11 cellular contexts compared by ENCODE assay signal in the genomic region with DNA sequence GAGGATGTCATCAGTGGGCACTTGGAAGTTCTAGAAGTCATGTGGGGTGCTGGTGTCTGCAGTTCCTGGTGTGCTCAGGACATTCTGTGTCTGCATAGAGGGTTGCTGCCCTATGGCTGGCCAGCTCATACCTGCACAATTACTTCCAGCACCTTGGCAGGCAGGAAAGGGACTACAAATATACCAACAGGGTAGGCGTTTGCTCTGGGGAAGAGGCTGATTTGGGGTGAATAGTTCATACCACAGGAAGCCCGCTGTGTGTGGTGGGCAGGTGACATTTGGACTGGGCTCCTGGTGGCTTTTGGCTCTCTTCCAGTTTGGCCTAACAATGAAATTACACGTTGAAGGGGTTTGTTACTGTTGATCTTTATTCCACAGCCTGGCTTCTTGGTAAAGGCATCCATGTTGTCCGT.
DNase-seq lines count a peak whose midpoint lies in the region; TF ChIP-seq lines count a peak whose summit lies in the region.
"Had no signal": no experiment of that assay in that cellular context is flagged by ENCODE, and none has a peak within 500 bp of the region (broad histone marks: within the 10 kb centered on the region; RNA-seq: fewer than 3 reads in every experiment).

No MANE protein-coding gene starts in this region.

- peak overlapping the region; percentile 85 for H2AFZ ChIP-seq in OCI-LY7 (ENCODE audit: low read length)

- no TSS peak for BruUV-seq in OCI-LY7 (replicated peaks; lab: Mats Ljungman, UMichigan)

- H3K9me3 Mint-ChIP-seq in stimulated activated naive CD8-positive, alpha-beta T cell treated with anti-CD3 and anti-CD28 coated beads, Interleukin-15, Interleukin-2, amounts not matched to agents 100 ng/mL and 50 ng/mL, for 24 hours = no peaks in the 10 kb centered on the region

- CTCF ChIA-PET in OCI-LY7 (lab: Charles Lee; ENCODE audit: unreplicated experiment) = interaction anchor here (0.6 kb wide), 1 partner anchor 208 kb away, joined by 3 read pairs; no protein-coding TSS in a partner anchor

- H4K20me1 ChIP-seq in OCI-LY7 (ENCODE audit: insufficient read depth, low read length) = no peaks in the 10 kb centered on the region

- intact Hi-C loops in OCI-LY7 (cut with micrococcal nuclease; ENCODE audit: unreplicated experiment) = loop anchor here (5.0 kb wide), 1 partner anchor 196 kb away; no protein-coding TSS in a partner anchor

- H3K79me2 ChIP-seq in OCI-LY7 (ENCODE audit: insufficient read depth, low read depth, low read length) = no peaks in the 10 kb centered on the region

- no peaks in the 10 kb centered on the region for H3K27me3 Mint-ChIP-seq in stimulated activated naive CD8-positive, alpha-beta T cell treated with anti-CD3 and anti-CD28 coated beads, Interleukin-15, Interleukin-2, amounts not matched to agents 100 ng/mL and 50 ng/mL, for 24 hours

- DNase-seq in activated T-cell treated with anti-CD3 and anti-CD28 coated beads for 24 hours (ENCODE audit: low read depth) (peak; percentile 12), activated T-cell treated with anti-CD3 and anti-CD28 coated beads for 4 hours (no peak), OCI-LY7 (ENCODE audit: low spot score) (peak; percentile 61), CD1c-positive myeloid dendritic cell (ENCODE audit: extremely low spot score) (no peak), cortex of kidney (lab: John Stamatoyannopoulos, UW) (no peak), MV-4-11 (lab: John Stamatoyannopoulos, UW) (no peak)
- DNase-seq in effector memory CD4-positive, alpha-beta T cell = peak in 1 of 3 donors; percentile 9
- DNase-seq: NCI-H1930 had no signal

- no peaks in the 10 kb centered on the region for H3K27me3 ChIP-seq in effector memory CD4-positive, alpha-beta T cell (replicated peaks; ENCODE audit: control insufficient read depth, insufficient read depth, low read length, poor library complexity, severe bottlenecking)

- H3K36me3 Mint-ChIP-seq in stimulated activated naive CD8-positive, alpha-beta T cell treated with anti-CD3 and anti-CD28 coated beads, Interleukin-15, Interleukin-2, amounts not matched to agents 100 ng/mL and 50 ng/mL, for 24 hours (ENCODE audit: low read depth) = no peaks in the 10 kb centered on the region

- peak overlapping the region; percentile 60 for H3K4me3 ChIP-seq in OCI-LY7 (ENCODE audit: low read depth, low read length, poor library complexity, severe bottlenecking)
- peak overlapping the region; percentile 20 for H3K4me3 ChIP-seq in effector memory CD4-positive, alpha-beta T cell (ENCODE audit: insufficient read depth, low read depth, low read length, poor library complexity, severe bottlenecking)
- H3K4me3 ChIP-seq: skin epidermis had no signal

- no peaks in the 10 kb centered on the region for H3K9me2 ChIP-seq in OCI-LY7 (ENCODE audit: insufficient read depth, low read length)

- peak overlapping the region; percentile 86 for H3K4me2 ChIP-seq in OCI-LY7 (ENCODE audit: low read length)

- H3K36me3 ChIP-seq in OCI-LY7 (ENCODE audit: insufficient read depth, low read length) = no peaks in the 10 kb centered on the region; the same call in 1 of the 2 replicates
- no peaks in the 10 kb centered on the region for H3K36me3 ChIP-seq in effector memory CD4-positive, alpha-beta T cell (ENCODE audit: control insufficient read depth, insufficient read depth, low read length)

- H3K4me1 ChIP-seq in OCI-LY7 (ENCODE audit: insufficient read depth, low read length, poor library complexity, severe bottlenecking) = peaks cover 48% of the 10 kb centered on the region
- peaks cover 28% of the 10 kb centered on the region for H3K4me1 ChIP-seq in effector memory CD4-positive, alpha-beta T cell (ENCODE audit: control insufficient read depth, insufficient read depth, low read length, poor library complexity, severe bottlenecking)

- no peak for TF ChIP-seq CTCF in OCI-LY7 (conservative IDR thresholded peaks at IDR 0.05; ENCODE audit: low read length)

- peak overlapping the region; percentile 44 for H3K4me3 Mint-ChIP-seq in stimulated activated naive CD8-positive, alpha-beta T cell treated with anti-CD3 and anti-CD28 coated beads, Interleukin-15, Interleukin-2, amounts not matched to agents 100 ng/mL and 50 ng/mL, for 24 hours

- peaks cover 45% of the 10 kb centered on the region for H3K4me1 Mint-ChIP-seq in stimulated activated naive CD8-positive, alpha-beta T cell treated with anti-CD3 and anti-CD28 coated beads, Interleukin-15, Interleukin-2, amounts not matched to agents 100 ng/mL and 50 ng/mL, for 24 hours (ENCODE audit: low read depth)

- peak overlapping the region; percentile 94 for H3K27ac ChIP-seq in OCI-LY7 (ENCODE audit: low read depth, low read length, poor library complexity, severe bottlenecking)
- no peak overlapping the region for H3K27ac ChIP-seq in effector memory CD4-positive, alpha-beta T cell (ENCODE audit: insufficient read depth, low read length, poor library complexity, severe bottlenecking)
- H3K27ac ChIP-seq: C4-2B had no signal

- peaks cover 13% of the 10 kb centered on the region; the same call in 1 of the 2 replicates for H3K9me3 ChIP-seq in OCI-LY7 (ENCODE audit: low read length)
- H3K9me3 ChIP-seq in effector memory CD4-positive, alpha-beta T cell (ENCODE audit: control insufficient read depth, low read length) = no peaks in the 10 kb centered on the region

- peak overlapping the region; percentile 74 for H3K27ac Mint-ChIP-seq in stimulated activated naive CD8-positive, alpha-beta T cell treated with anti-CD3 and anti-CD28 coated beads, Interleukin-15, Interleukin-2, amounts not matched to agents 100 ng/mL and 50 ng/mL, for 24 hours

- POLR2A ChIA-PET in OCI-LY7 (lab: Charles Lee) = interaction anchor here (0.7 to 3.0 kb wide), 10 partner anchors 8 to 104 kb away, joined by 3 to 18 read pairs (median 4); no protein-coding TSS in a partner anchor

Comparison
In these comparisons a context has a peak if more than half of its experiments do, and no peak if none do; other contexts are left out.
1. DNase-seq: peak in activated T-cell treated with anti-CD3 and anti-CD28 coated beads for 24 hours (single experiment) and OCI-LY7 (single experiment); none in activated T-cell treated with anti-CD3 and anti-CD28 coated beads for 4 hours (single experiment), CD1c-positive myeloid dendritic cell (single experiment), cortex of kidney (single experiment) and MV-4-11 (single experiment).